ENCODE assay signal across 8 cellular contexts in genomic region chr2:178413472-178414265, GRCh38. TPM values are rescaled to one million over a fixed set of nuclear protein-coding genes. Genes with fewer than 3 reads are reported as not detected.
A peak's percentile ranks its signal among the peaks of the same experiment; 100 is the strongest.
DNase-seq lines count a peak whose midpoint lies in the region; ATAC-seq and TF ChIP-seq lines count a peak whose summit lies in the region.

No MANE protein-coding gene starts in this region.

- WGBS in heart left ventricle, 4 donors: 0 to 1% (median 1%) methylated on average over 28 to 45 of the region's 45 CpGs
- WGBS in transverse colon (ENCODE audit: low coverage in 1 of 2), 2 donors: 0 to 2% methylated on average over 4 to 45 of the region's 45 CpGs

- no peaks in the 10 kb centered on the region for H3K79me2 ChIP-seq in SU-DHL-6 (ENCODE audit: insufficient read depth, low read length)

- peak overlapping the region; percentile 75 for H3K4me2 ChIP-seq in SU-DHL-6 (ENCODE audit: low read depth, low read length, poor library complexity, severe bottlenecking)

- H3K4me1 ChIP-seq in heart left ventricle: peaks cover 0 to 22% (median 6%) of the 10 kb centered on the region in 12 donors
- H3K4me1 ChIP-seq in transverse colon: peaks cover 4 to 25% (median 7%) of the 10 kb centered on the region in 4 donors

- no peak for TF ChIP-seq EP300 in transverse colon (IDR thresholded peaks at IDR 0.05; ENCODE audit: low read depth)

- peaks cover 23% of the 10 kb centered on the region for H3K4me1 Mint-ChIP-seq in activated naive CD8-positive, alpha-beta T cell treated with anti-CD3 and anti-CD28 coated beads, Interleukin-2, amount 50 U/mL, for 24 hours

- H3K9me3 ChIP-seq in SU-DHL-6 (ENCODE audit: insufficient read depth, low read length): no peaks in the 10 kb centered on the region
- no peaks in the 10 kb centered on the region for H3K9me3 ChIP-seq in heart left ventricle
- no peaks in the 10 kb centered on the region for H3K9me3 ChIP-seq in transverse colon

- H3K27me3 ChIP-seq in GM06990 (replicated peaks; ENCODE audit: control insufficient read depth, insufficient read depth, low read length) (no peaks in the 10 kb centered on the region), SU-DHL-6 (ENCODE audit: low read length) (no peaks in the 10 kb centered on the region), heart left ventricle (no peaks in the 10 kb centered on the region), transverse colon (no peaks in the 10 kb centered on the region)

- H3K36me3 Mint-ChIP-seq in activated naive CD8-positive, alpha-beta T cell treated with anti-CD3 and anti-CD28 coated beads, Interleukin-2, amount 50 U/mL, for 24 hours (ENCODE audit: low read depth): no peaks in the 10 kb centered on the region

- H3K9ac ChIP-seq in SU-DHL-6 (ENCODE audit: low read length): peak overlapping the region; percentile 49

- TF ChIP-seq POLR2A in heart left ventricle (IDR thresholded peaks at IDR 0.05) (peak in 1 of 2 donors; percentile 27), transverse colon (IDR thresholded peaks at IDR 0.05) (peak; percentile 32)

- peak overlapping the region; percentile 97 for H2AFZ ChIP-seq in SU-DHL-6 (ENCODE audit: low read depth, low read length, severe bottlenecking)

- no peaks in the 10 kb centered on the region for H4K20me1 ChIP-seq in SU-DHL-6 (ENCODE audit: low read depth, low read length)

- H3K27me3 Mint-ChIP-seq in activated naive CD8-positive, alpha-beta T cell treated with anti-CD3 and anti-CD28 coated beads, Interleukin-2, amount 50 U/mL, for 24 hours: no peaks in the 10 kb centered on the region

- H3K27ac ChIP-seq in SU-DHL-6 (ENCODE audit: low read depth, low read length): no peak overlapping the region
- H3K27ac ChIP-seq in heart left ventricle: peak overlapping the region; percentile 86 to 97 (median 92)
- H3K27ac ChIP-seq in transverse colon: peak overlapping the region; percentile 85 to 94 (median 92)

- peak overlapping the region; percentile 92 for H3K27ac Mint-ChIP-seq in activated naive CD8-positive, alpha-beta T cell treated with anti-CD3 and anti-CD28 coated beads, Interleukin-2, amount 50 U/mL, for 24 hours

- no peaks in the 10 kb centered on the region for H3K9me3 Mint-ChIP-seq in activated naive CD8-positive, alpha-beta T cell treated with anti-CD3 and anti-CD28 coated beads, Interleukin-2, amount 50 U/mL, for 24 hours

- no peak for TF ChIP-seq CTCF in GM06990 (IDR thresholded peaks at IDR 0.05; ENCODE audit: insufficient read depth, low read length, poor library complexity, severe bottlenecking)
- TF ChIP-seq CTCF in HFF-Myc (IDR thresholded peaks at IDR 0.05; ENCODE audit: low read depth, low read length, missing control alignments): no peak
- TF ChIP-seq CTCF in SU-DHL-6 (IDR thresholded peaks at IDR 0.05; ENCODE audit: insufficient read depth, low read length, poor library complexity, severe bottlenecking): no peak
- TF ChIP-seq CTCF in heart left ventricle (IDR thresholded peaks at IDR 0.05): peak in 1 of 12 donors; percentile 8
- TF ChIP-seq CTCF in transverse colon (IDR thresholded peaks at IDR 0.05): no peak

- intact Hi-C loops in heart left ventricle (cut with DNase I): loop anchor here in 7 of 10 donors (1.0 to 10.0 kb wide), 9 partner anchors 16 to 303 kb away; partner anchors contain the start of genes RBM45 (in 5 of the 7), FKBP7 (in 1 of the 7), PJVK (in 1 of the 7) and PRKRA (in 1 of the 7)
- intact Hi-C loops in transverse colon (cut with DNase I; ENCODE audit: low total_unique reads): no loop called here

- peak; percentile 83 for ATAC-seq in activated naive CD8-positive, alpha-beta T cell treated with anti-CD3 and anti-CD28 coated beads, Interleukin-2, amount 50 U/mL, for 24 hours
- ATAC-seq in heart left ventricle: peak; percentile 71 to 89 (median 87)

- peak overlapping the region; percentile 88 for H3K4me3 Mint-ChIP-seq in activated naive CD8-positive, alpha-beta T cell treated with anti-CD3 and anti-CD28 coated beads, Interleukin-2, amount 50 U/mL, for 24 hours

- no peaks in the 10 kb centered on the region for H3F3A ChIP-seq in SU-DHL-6 (ENCODE audit: insufficient read depth)

- H3K36me3 ChIP-seq in GM06990 (ENCODE audit: control insufficient read depth, insufficient read depth, low read length): no peaks in the 10 kb centered on the region; the same call in 1 of the 2 replicates
- H3K36me3 ChIP-seq in SU-DHL-6 (ENCODE audit: low read length): no peaks in the 10 kb centered on the region
- no peaks in the 10 kb centered on the region for H3K36me3 ChIP-seq in heart left ventricle
- H3K36me3 ChIP-seq in transverse colon: no peaks in the 10 kb centered on the region

- no peaks in the 10 kb centered on the region for H3K9me2 ChIP-seq in SU-DHL-6 (replicated peaks; ENCODE audit: insufficient read depth, low read length)

- in situ Hi-C loops in transverse colon (cut with MboI; ENCODE audit: low pct_ligation_motif_present in 1 of 4, low pct_unique_long_range_greater_than_20kb in 1 of 4, low sequenced_read_pairs in 3 of 4): loop anchor here (25.0 kb wide), 2 partner anchors 276 to 301 kb away; partner anchors contain the start of gene RBM45 (in 2 of the 4)

- peak; percentile 89 for DNase-seq in GM06990 (ENCODE audit: extremely low read depth, insufficient read length)
- DNase-seq in HFF-Myc (ENCODE audit: extremely low read depth, low read depth): no peak
- peak; percentile 71 for DNase-seq in MV-4-11 (lab: John Stamatoyannopoulos, UW)
- DNase-seq in activated naive CD8-positive, alpha-beta T cell treated with anti-CD3 and anti-CD28 coated beads, Interleukin-2, amount 50 U/mL, for 24 hours: peak; percentile 83
- peak; percentile 72 to 90 (median 80) for DNase-seq in heart left ventricle
- peak; percentile 60 for DNase-seq in pons (ENCODE audit: low spot score)
- DNase-seq in transverse colon: peak; percentile 76

- peak overlapping the region; percentile 79 for H3K4me3 ChIP-seq in GM06990 (replicated peaks; ENCODE audit: low read depth, low read length)
- peak overlapping the region; percentile 50 for H3K4me3 ChIP-seq in HFF-Myc (replicated peaks; ENCODE audit: low read depth, low read length)
- peak overlapping the region; percentile 58 for H3K4me3 ChIP-seq in SU-DHL-6 (ENCODE audit: insufficient read depth, low read length, poor library complexity, severe bottlenecking)
- H3K4me3 ChIP-seq in heart left ventricle: peak overlapping the region; percentile 41 to 88 (median 66)
- peak overlapping the region; percentile 43 to 78 (median 61) for H3K4me3 ChIP-seq in transverse colon

RNA-seq across cellular contexts. Expression of gene PRKRA, which starts 37.3 kb away (rescaled TPM):
- 10 to 100 TPM; 35.2 to 64.3 (median 49.5) TPM for total RNA-seq in heart left ventricle
- polyA plus RNA-seq in heart left ventricle: 10 to 100 TPM; 40.4 to 49.7 TPM
- total RNA-seq in transverse colon: 100 to 1,000 TPM in 1 of 4 donors, 10 to 100 TPM in 3; 35.6 to 317 (median 56.9) TPM

RNA-seq across cellular contexts. Expression of gene PJVK, which starts 37.5 kb away (rescaled TPM):
- total RNA-seq in heart left ventricle (1 to 10 TPM in 5 of 9 donors, under 1 TPM in 3, not detected in 1; 0.48 to 1.7 (median 1.5) TPM), transverse colon (1 to 10 TPM in 2 of 4 donors, not detected in 2; 1.6 to 3.2 TPM)
- 1 to 10 TPM in 1 of 2 donors, under 1 TPM in 1; 0.58 to 1.1 TPM for polyA plus RNA-seq in heart left ventricle
